In the genomic region with DNA sequence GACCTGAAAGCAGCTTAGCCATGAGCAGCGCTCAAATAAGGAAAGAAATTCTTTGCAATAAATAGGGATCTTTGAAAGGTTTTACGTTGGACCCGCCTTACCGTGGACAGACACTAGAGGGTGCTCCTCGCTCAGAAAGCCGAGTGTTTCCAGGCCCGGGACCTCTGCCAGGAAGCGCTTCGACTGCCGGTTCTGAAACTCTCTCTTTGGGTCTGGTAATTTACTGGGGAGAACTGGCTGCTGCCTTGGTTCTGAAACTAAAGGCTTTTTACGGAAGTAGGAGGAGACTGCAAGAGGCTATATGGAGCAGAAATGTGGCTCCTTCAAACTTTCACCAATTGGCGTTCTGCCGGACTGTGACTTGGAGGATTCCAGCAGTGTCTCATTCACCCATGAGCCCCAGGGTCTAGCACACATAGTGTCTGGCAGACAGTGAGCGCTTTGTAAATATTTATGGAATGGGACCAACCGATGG, we compare ENCODE assay signal across 8 cellular contexts. TPM values are rescaled to one million over a fixed set of nuclear protein-coding genes. Genes with fewer than 3 reads are reported as not detected.
DNase-seq lines count a peak whose midpoint lies in the region; ATAC-seq, FAIRE-seq and TF ChIP-seq lines count a peak whose summit lies in the region.

No MANE protein-coding gene starts in this region.

- no peak overlapping the region for H4K91ac ChIP-seq in H1 (replicated peaks; ENCODE audit: insufficient read length, low read length)

- H3K36me3 Mint-ChIP-seq in GM23338 (ENCODE audit: low read depth) = no peaks in the 10 kb centered on the region

- H3K79me2 ChIP-seq in GM23338 (replicated peaks; ENCODE audit: insufficient read depth) (no peaks in the 10 kb centered on the region), H1 (ENCODE audit: control insufficient read depth in 1 of 2, insufficient read depth in 2 of 2, low read length in 2 of 2) (no peaks in the 10 kb centered on the region)

- H3K79me1 ChIP-seq in H1 (ENCODE audit: low read depth, low read length) = no peaks in the 10 kb centered on the region

- H2AFZ ChIP-seq in GM23338 (peak overlapping the region; percentile 40), H1 (ENCODE audit: low read length) (peak overlapping the region; percentile 92; the same call in 1 of the 2 replicates)

- peak; percentile 58 for FAIRE-seq in H1 (lab: Jason Lieb, UNC)

- H3K14ac ChIP-seq in H1 (ENCODE audit: insufficient read length) = no peak overlapping the region

- H3K27me3 ChIP-seq in GM23338 (ENCODE audit: insufficient read depth) (peaks cover 63% of the 10 kb centered on the region), H1 (replicated peaks in 1 of 4; ENCODE audit: control insufficient read depth in 3 of 4, extremely low read depth in 1 of 4, insufficient read depth in 3 of 4, low read length in 3 of 4) (peaks cover 0 to 9% (median 5%) of the 10 kb centered on the region in 4 experiments; a peak in 4 of 7 replicates)

- H3K4me3 ChIP-seq in GM23338 (peak overlapping the region; percentile 40), H1 (ENCODE audit: extremely low read depth in 1 of 4, insufficient read depth in 2 of 4, low read depth in 3 of 4, low read length in 4 of 4) (peak overlapping the region in 3 of 4 experiments; percentile 16 to 49 (median 32); a peak in 4 of 8 replicates)

- no peak overlapping the region for H2BK12ac ChIP-seq in H1 (ENCODE audit: low read depth, low read length)

- no peak overlapping the region for H2AK5ac ChIP-seq in H1 (ENCODE audit: low read depth, low read length)

- no peak overlapping the region for H3K56ac ChIP-seq in H1 (replicated peaks; ENCODE audit: insufficient read length, low read depth, low read length)

- CTCF ChIA-PET in H1 (lab: Charles Lee; ENCODE audit: partially characterized antibody) = interaction anchor here (0.6 to 6.4 kb wide), 43 partner anchors 10 to 238 kb away, joined by 3 to 69 read pairs (median 4); no protein-coding TSS in a partner anchor

- peak; percentile 85 for DNase-seq in AG08395 (ENCODE audit: low spot score)
- peak; percentile 91 for DNase-seq in GM23338 (ENCODE audit: low spot score)
- DNase-seq in NCI-H748 (lab: John Stamatoyannopoulos, UW; ENCODE audit: unreplicated experiment) = peak; percentile 55
- DNase-seq in activated CD8-positive, alpha-beta memory T cell treated with anti-CD3 and anti-CD28 coated beads for 24 hours = peak; percentile 87
- DNase-seq in H1 (ENCODE audit: low read depth in 1 of 2, low spot score in 2 of 2) = peak; percentile 13 to 93
- peak; percentile 92 for DNase-seq in mesenteric fat pad (ENCODE audit: low spot score)
- peak; percentile 49 for DNase-seq in stimulated activated CD8-positive, alpha-beta memory T cell treated with anti-CD3 and anti-CD28 coated beads, Interleukin-12 subunit alpha, Interleukin-12 subunit beta, amount 100 ng/mL, for 1 hour (ENCODE audit: low read depth)

- WGBS in H1 (ENCODE audit: extremely low coverage in 1 of 2, insufficient coverage in 1 of 2, insufficient read length in 1 of 2, insufficient replicate concordance in 2 of 2, low coverage in 1 of 2, low lambda C conversion rate in 2 of 2, missing lambda C conversion rate in 1 of 2), 2 experiments = 11% methylated on average over 15 of the region's 15 CpGs; no CpG with 5 or more reads in 1 of the 2 experiments

- TF ChIP-seq RAD21 in H1 (IDR thresholded peaks at IDR 0.05 in 1 of 2, conservative IDR thresholded peaks at IDR 0.05 in 1 of 2; ENCODE audit: low read depth in 2 of 2, low read length in 2 of 2) = peak; percentile 93 to 95

- H3K27ac ChIP-seq in GM23338 (ENCODE audit: low read depth) (no peak overlapping the region), H1 (ENCODE audit: low read depth, low read length) (no peak overlapping the region)

- H3F3A ChIP-seq in GM23338 (replicated peaks; ENCODE audit: low read depth) = no peaks in the 10 kb centered on the region

- H2BK20ac ChIP-seq in H1 (ENCODE audit: low read length) = no peak overlapping the region

- no peaks in the 10 kb centered on the region for H3K9me3 ChIP-seq in H1 (ENCODE audit: insufficient read depth in 2 of 2, low read depth in 1 of 2, low read length in 1 of 2)

- H3K4ac ChIP-seq in H1 (replicated peaks; ENCODE audit: insufficient read length, low read depth, low read length) = no peak overlapping the region

- no peak overlapping the region for H4K8ac ChIP-seq in H1 (ENCODE audit: extremely low read depth, insufficient read depth, low read length)

- H3K27ac Mint-ChIP-seq in GM23338 = no peak overlapping the region

- no peaks in the 10 kb centered on the region for H3K9me3 Mint-ChIP-seq in GM23338

- H3K9me2 ChIP-seq in GM23338 (ENCODE audit: insufficient read depth) = no peaks in the 10 kb centered on the region

- POLR2A ChIA-PET in H1 (lab: Charles Lee; ENCODE audit: partially characterized antibody) = interaction anchor here (1.0 kb wide), 1 partner anchor 208 kb away, joined by 3 read pairs; no protein-coding TSS in a partner anchor

- H3K36me3 ChIP-seq in GM23338 (ENCODE audit: insufficient read depth) (no peaks in the 10 kb centered on the region), H1 (ENCODE audit: control insufficient read depth in 2 of 4, insufficient read depth in 4 of 4, low read length in 3 of 4) (no peaks in the 10 kb centered on the region)

- H3K4me1 Mint-ChIP-seq in GM23338 = peaks cover 6% of the 10 kb centered on the region; the same call in 1 of the 3 replicates

- H3K23me2 ChIP-seq in H1 (ENCODE audit: low read depth, low read length) = peaks cover 2% of the 10 kb centered on the region; the same call in 1 of the 2 replicates

- H2BK15ac ChIP-seq in H1 (ENCODE audit: low read length) = no peak overlapping the region

- no peak for TF ChIP-seq EP300 in H1 (IDR thresholded peaks at IDR 0.05; ENCODE audit: borderline replicate concordance in 1 of 2, low read depth in 2 of 2, low read length in 2 of 2)

- H3K27me3 Mint-ChIP-seq in GM23338 (ENCODE audit: insufficient read depth, low read depth, poor library complexity) = peaks cover 26% of the 10 kb centered on the region

- peak; percentile 93 to 97 for TF ChIP-seq CTCF in GM23338 (conservative IDR thresholded peaks at IDR 0.05; ENCODE audit: low read depth in 2 of 2)
- peak; percentile 71 to 92 (median 84) for TF ChIP-seq CTCF in H1 (IDR thresholded peaks at IDR 0.05; ENCODE audit: control extremely low read depth in 1 of 3, insufficient read depth in 1 of 3, low read depth in 1 of 3, low read length in 3 of 3)

- H3K4me1 ChIP-seq in GM23338 (ENCODE audit: insufficient read depth) (no peaks in the 10 kb centered on the region), H1 (replicated peaks in 1 of 4; ENCODE audit: control insufficient read depth in 3 of 4, insufficient read depth in 4 of 4, low read length in 3 of 4) (no peaks in the 10 kb centered on the region; a peak in 1 of 7 replicates)

- H4K20me1 ChIP-seq in GM23338 (replicated peaks; ENCODE audit: insufficient read depth) (no peaks in the 10 kb centered on the region), H1 (replicated peaks in 1 of 2; ENCODE audit: control insufficient read depth in 1 of 2, insufficient read depth in 2 of 2, low read length in 2 of 2) (no peaks in the 10 kb centered on the region)

- peak; percentile 94 for ATAC-seq in GM23338
- ATAC-seq in HG02973 (IDR thresholded peaks at IDR 0.05; ENCODE audit: unreplicated experiment) = no peak

- H2BK120ac ChIP-seq in H1 (replicated peaks; ENCODE audit: low read depth, low read length) = no peak overlapping the region

- H3K9ac ChIP-seq in H1 (replicated peaks in 1 of 4; ENCODE audit: extremely low read depth in 1 of 4, low read depth in 3 of 4, low read length in 3 of 4) = no peak overlapping the region

- no peak overlapping the region for H2BK5ac ChIP-seq in H1 (ENCODE audit: low read depth, low read length)

- H3K23ac ChIP-seq in H1 (ENCODE audit: insufficient read length) = no peak overlapping the region

- peak overlapping the region; percentile 66 for H3K4me3 Mint-ChIP-seq in GM23338

- no peak for TF ChIP-seq POLR2A in H1 (IDR thresholded peaks at IDR 0.05; ENCODE audit: control extremely low read depth in 1 of 2, low read depth in 2 of 2, low read length in 2 of 2)

- peak overlapping the region; percentile 71 for H3K18ac ChIP-seq in H1 (ENCODE audit: extremely low read depth, low read length)

- H4K5ac ChIP-seq in H1 (ENCODE audit: insufficient read length, low read depth, low read length) = no peak overlapping the region

- H3K4me2 ChIP-seq in GM23338 (peak overlapping the region; percentile 59), H1 (ENCODE audit: insufficient read depth in 1 of 2, low read depth in 2 of 2, low read length in 2 of 2) (peak overlapping the region; percentile 7 to 50; a peak in 3 of 4 replicates)

RNA-seq across cellular contexts. Expression of a gene that starts 45.6 kb away (rescaled TPM):
- not detected in 2 replicates for total RNA-seq in GM23338 (2014; rRNA removed; shearing (Covaris generic))
- polyA plus RNA-seq in GM23338 (2016; fragmentation: Nextera tagmentation; extraction: Ambion mirVana) (not detected in 2 replicates), H1 (2011; rRNA removed) (not detected in 2 replicates)
- total RNA-seq in H1 (2021; fragmentation: NEBNext Ultra II Directional; extraction: Animal tissue kit (Norgen Biotek cat#: 25700)) = not detected in 2 replicates
- polyA plus RNA-seq in H1 (2011; cell fraction: cytosol; rRNA removed) = not detected
- polyA plus RNA-seq in H1 (2011; cell fraction: nucleus; rRNA removed) = not detected
- 0.15 to 0.17 TPM in 2 of 4 replicates, not detected in the others for polyA plus RNA-seq in H1 (2012, experiment 1 of 2)
- 0.17 TPM for polyA plus RNA-seq in H1 (2012, experiment 2 of 2)
- 0.02 TPM for polyA plus RNA-seq in H1 (2013, experiment 1 of 2)
- polyA plus RNA-seq in H1 (2013, experiment 2 of 2) = not detected
- polyA minus RNA-seq in H1 (2011; rRNA and poly(A)+ RNA removed) = not detected in 2 replicates
- not detected for polyA minus RNA-seq in H1 (2011; cell fraction: cytosol; rRNA and poly(A)+ RNA removed)
- polyA minus RNA-seq in H1 (2011; cell fraction: nucleus; rRNA and poly(A)+ RNA removed) = not detected
- total RNA-seq in mesenteric fat pad = 0.58 TPM

RNA-seq across cellular contexts. Expression of a gene that starts 50.6 kb away (rescaled TPM):
- total RNA-seq in GM23338 (2014; rRNA removed; shearing (Covaris generic)) = not detected in 2 replicates
- 0.70 TPM in 1 of 2 replicates, not detected in the other for polyA plus RNA-seq in GM23338 (2016; fragmentation: Nextera tagmentation; extraction: Ambion mirVana)
- not detected in 2 replicates for total RNA-seq in H1 (2021; fragmentation: NEBNext Ultra II Directional; extraction: Animal tissue kit (Norgen Biotek cat#: 25700))
- not detected in 2 replicates for polyA plus RNA-seq in H1 (2011; rRNA removed)
- not detected for polyA plus RNA-seq in H1 (2011; cell fraction: cytosol; rRNA removed)
- polyA plus RNA-seq in H1 (2011; cell fraction: nucleus; rRNA removed) = not detected
- not detected in 4 replicates for polyA plus RNA-seq in H1 (2012, experiment 1 of 2)
- polyA plus RNA-seq in H1 (2012, experiment 2 of 2) = not detected
- not detected for polyA plus RNA-seq in H1 (2013, experiment 1 of 2)
- polyA plus RNA-seq in H1 (2013, experiment 2 of 2) = not detected
- polyA minus RNA-seq in H1 (2011; rRNA and poly(A)+ RNA removed) = not detected in 2 replicates
- not detected for polyA minus RNA-seq in H1 (2011; cell fraction: cytosol; rRNA and poly(A)+ RNA removed)
- not detected for polyA minus RNA-seq in H1 (2011; cell fraction: nucleus; rRNA and poly(A)+ RNA removed)
- total RNA-seq in mesenteric fat pad = not detected

RNA-seq across cellular contexts. Expression of a gene that starts 51.3 kb away (rescaled TPM):
- total RNA-seq in GM23338 (2014; rRNA removed; shearing (Covaris generic)) = not detected in 2 replicates
- polyA plus RNA-seq in GM23338 (2016; fragmentation: Nextera tagmentation; extraction: Ambion mirVana) (not detected in 2 replicates), H1 (2011; rRNA removed) (not detected in 2 replicates)
- not detected in 2 replicates for total RNA-seq in H1 (2021; fragmentation: NEBNext Ultra II Directional; extraction: Animal tissue kit (Norgen Biotek cat#: 25700))
- polyA plus RNA-seq in H1 (2011; cell fraction: cytosol; rRNA removed) = not detected
- not detected for polyA plus RNA-seq in H1 (2011; cell fraction: nucleus; rRNA removed)
- not detected in 4 replicates for polyA plus RNA-seq in H1 (2012, experiment 1 of 2)
- not detected for polyA plus RNA-seq in H1 (2012, experiment 2 of 2)
- not detected for polyA plus RNA-seq in H1 (2013, experiment 1 of 2)
- not detected for polyA plus RNA-seq in H1 (2013, experiment 2 of 2)
- polyA minus RNA-seq in H1 (2011; rRNA and poly(A)+ RNA removed) = not detected in 2 replicates
- polyA minus RNA-seq in H1 (2011; cell fraction: cytosol; rRNA and poly(A)+ RNA removed) = not detected
- not detected for polyA minus RNA-seq in H1 (2011; cell fraction: nucleus; rRNA and poly(A)+ RNA removed)
- not detected for total RNA-seq in mesenteric fat pad

RNA-seq across cellular contexts. Expression of a gene that starts 56.6 kb away (rescaled TPM):
- total RNA-seq in GM23338 (2014; rRNA removed; shearing (Covaris generic)) = not detected in 2 replicates
- polyA plus RNA-seq in GM23338 (2016; fragmentation: Nextera tagmentation; extraction: Ambion mirVana) (not detected in 2 replicates), H1 (2011; rRNA removed) (not detected in 2 replicates)
- not detected in 2 replicates for total RNA-seq in H1 (2021; fragmentation: NEBNext Ultra II Directional; extraction: Animal tissue kit (Norgen Biotek cat#: 25700))
- polyA plus RNA-seq in H1 (2011; cell fraction: cytosol; rRNA removed) = not detected
- not detected for polyA plus RNA-seq in H1 (2011; cell fraction: nucleus; rRNA removed)
- polyA plus RNA-seq in H1 (2012, experiment 1 of 2) = not detected in 4 replicates
- polyA plus RNA-seq in H1 (2012, experiment 2 of 2) = 0.09 TPM
- polyA plus RNA-seq in H1 (2013, experiment 1 of 2) = not detected
- not detected for polyA plus RNA-seq in H1 (2013, experiment 2 of 2)
- not detected in 2 replicates for polyA minus RNA-seq in H1 (2011; rRNA and poly(A)+ RNA removed)
- not detected for polyA minus RNA-seq in H1 (2011; cell fraction: cytosol; rRNA and poly(A)+ RNA removed)
- not detected for polyA minus RNA-seq in H1 (2011; cell fraction: nucleus; rRNA and poly(A)+ RNA removed)
- 2.3 TPM for total RNA-seq in mesenteric fat pad

RNA-seq across cellular contexts. Expression of a gene that starts 56.8 kb away (rescaled TPM):
- total RNA-seq in GM23338 (2014; rRNA removed; shearing (Covaris generic)) = not detected in 2 replicates
- polyA plus RNA-seq in GM23338 (2016; fragmentation: Nextera tagmentation; extraction: Ambion mirVana) = not detected in 2 replicates
- total RNA-seq in H1 (2021; fragmentation: NEBNext Ultra II Directional; extraction: Animal tissue kit (Norgen Biotek cat#: 25700)) = not detected in 2 replicates
- polyA plus RNA-seq in H1 (2011; rRNA removed) = not detected in 2 replicates
- polyA plus RNA-seq in H1 (2011; cell fraction: cytosol; rRNA removed) = not detected
- polyA plus RNA-seq in H1 (2011; cell fraction: nucleus; rRNA removed) = not detected
- polyA plus RNA-seq in H1 (2012, experiment 1 of 2) = not detected in 4 replicates
- not detected for polyA plus RNA-seq in H1 (2012, experiment 2 of 2)
- not detected for polyA plus RNA-seq in H1 (2013, experiment 1 of 2)
- not detected for polyA plus RNA-seq in H1 (2013, experiment 2 of 2)
- polyA minus RNA-seq in H1 (2011; rRNA and poly(A)+ RNA removed) = not detected in 2 replicates
- not detected for polyA minus RNA-seq in H1 (2011; cell fraction: cytosol; rRNA and poly(A)+ RNA removed)
- not detected for polyA minus RNA-seq in H1 (2011; cell fraction: nucleus; rRNA and poly(A)+ RNA removed)
- not detected for total RNA-seq in mesenteric fat pad
